Comparison of ENCODE assay signal across 18 cellular contexts in genomic region chr14:104346112-104346462, GRCh38.
"Had no signal": no experiment of that assay in that cellular context is flagged by ENCODE, and none has a peak within 500 bp of the region (broad histone marks: within the 10 kb centered on the region; RNA-seq: fewer than 3 reads in every experiment).

No MANE protein-coding gene starts in this region.

- H3K4me1 Mint-ChIP-seq: activated CD8-positive, alpha-beta memory T cell treated with anti-CD3 and anti-CD28 coated beads, Interleukin-2, amount 10 ng/mL, durations not matched to agents 7 days and 5 days; stimulated activated naive CD8-positive, alpha-beta T cell treated with anti-CD3 and anti-CD28 coated beads, Interleukin-15, amount 100 ng/mL, for 72 hours had no signal

- H3K9me3 Mint-ChIP-seq: activated T-cell treated with anti-CD3 and anti-CD28 coated beads, Interleukin-2, amount 50 U/mL, for 24 hours; stimulated activated naive CD8-positive, alpha-beta T cell treated with anti-CD3 and anti-CD28 coated beads, Interleukin-15, amount 100 ng/mL, for 72 hours had no signal

- H3K36me3 Mint-ChIP-seq: activated CD8-positive, alpha-beta memory T cell treated with anti-CD3 and anti-CD28 coated beads, Interleukin-2, amount 10 ng/mL, durations not matched to agents 7 days and 5 days; activated naive CD8-positive, alpha-beta T cell had no signal

- H3K27me3 ChIP-seq: body of pancreas, colonic mucosa had no signal

- H3K4me1 ChIP-seq: body of pancreas, psoas muscle had no signal

- H3K4me3 ChIP-seq: body of pancreas, colonic mucosa, esophagus squamous epithelium, psoas muscle, sigmoid colon, spleen had no signal

- ATAC-seq: activated CD8-positive, alpha-beta memory T cell treated with anti-CD3 and anti-CD28 coated beads, Interleukin-2, amount 10 ng/mL, durations not matched to agents 7 days and 5 days; body of pancreas; psoas muscle; stimulated activated naive CD8-positive, alpha-beta T cell treated with anti-CD3 and anti-CD28 coated beads, Interleukin-15, amount 100 ng/mL, for 72 hours had no signal

- H3K36me3 ChIP-seq: colonic mucosa, esophagus squamous epithelium, sigmoid colon, spleen had no signal

- H3K4me3 Mint-ChIP-seq: activated CD8-positive, alpha-beta memory T cell treated with anti-CD3 and anti-CD28 coated beads, Interleukin-2, amount 10 ng/mL, durations not matched to agents 7 days and 5 days; activated naive CD8-positive, alpha-beta T cell; activated T-cell treated with anti-CD3 and anti-CD28 coated beads, Interleukin-2, amount 50 U/mL, for 24 hours; nephron progenitor cell; stimulated activated naive CD8-positive, alpha-beta T cell treated with anti-CD3 and anti-CD28 coated beads, Interleukin-15, amount 100 ng/mL, for 72 hours had no signal

- H3K9me3 ChIP-seq: body of pancreas, colonic mucosa, esophagus squamous epithelium, psoas muscle, sigmoid colon, spleen had no signal

- H3K27ac ChIP-seq: body of pancreas, colonic mucosa, esophagus squamous epithelium, psoas muscle, sigmoid colon, spleen had no signal

- DNase-seq: activated CD4-positive, alpha-beta T cell treated with anti-CD3 and anti-CD28 coated beads, Interleukin-2, amount 50 U/mL, for 48 hours; activated CD8-positive, alpha-beta memory T cell treated with anti-CD3 and anti-CD28 coated beads, Interleukin-2, amount 10 ng/mL, durations not matched to agents 7 days and 5 days; activated gamma-delta T cell; amniotic stem cell; body of pancreas; central memory CD4-positive, alpha-beta T cell; colonic mucosa; effector CD4-positive, alpha-beta T cell; esophagus squamous epithelium; hypothalamus; nephron progenitor cell; psoas muscle; spleen; stimulated activated naive CD8-positive, alpha-beta T cell treated with anti-CD3 and anti-CD28 coated beads, Interleukin-15, amount 100 ng/mL, for 72 hours; T-helper 1 cell had no signal

- H3K27ac Mint-ChIP-seq: activated CD8-positive, alpha-beta memory T cell treated with anti-CD3 and anti-CD28 coated beads, Interleukin-2, amount 10 ng/mL, durations not matched to agents 7 days and 5 days; activated T-cell treated with anti-CD3 and anti-CD28 coated beads, Interleukin-2, amount 50 U/mL, for 24 hours; nephron progenitor cell; stimulated activated naive CD8-positive, alpha-beta T cell treated with anti-CD3 and anti-CD28 coated beads, Interleukin-15, amount 100 ng/mL, for 72 hours had no signal
